In the genomic region with DNA sequence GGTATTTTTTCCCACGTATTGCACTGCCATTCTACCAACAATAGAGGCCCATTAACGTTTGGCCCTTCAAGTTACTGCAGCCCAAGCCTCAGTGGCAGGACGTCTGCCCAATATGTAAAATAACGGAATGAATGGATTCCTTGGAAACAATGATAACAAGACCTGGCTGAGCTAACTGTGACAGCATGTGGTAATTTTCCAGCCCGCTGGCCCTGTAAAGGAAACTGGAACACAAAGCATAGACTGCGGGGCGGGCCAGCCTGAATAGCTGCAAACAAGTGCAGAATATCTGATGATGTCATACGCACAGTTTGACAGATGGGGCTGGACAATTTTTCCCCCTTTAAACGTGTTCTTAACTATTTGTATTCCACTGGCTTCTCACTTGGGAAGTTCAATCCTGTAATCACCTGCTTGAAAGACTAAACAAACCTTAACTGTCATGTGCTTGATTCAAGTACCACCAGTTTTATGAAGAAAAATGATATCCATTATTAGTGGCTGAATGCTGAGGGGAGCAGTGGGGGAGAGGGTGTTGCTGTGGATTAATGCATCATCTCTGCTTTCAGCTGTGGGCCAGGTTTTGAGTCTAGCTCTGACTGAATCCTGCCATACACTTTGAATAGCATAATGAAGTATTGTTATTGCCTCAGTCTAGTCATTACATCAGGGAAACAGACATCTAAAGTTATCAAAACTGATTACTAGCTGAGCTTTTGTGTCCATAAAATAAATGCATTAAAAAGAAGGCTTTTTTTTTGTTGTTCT, we compare ENCODE assay signal across 12 cellular contexts.
DNase-seq lines count a peak whose midpoint lies in the region; ATAC-seq lines count a peak whose summit lies in the region.
"Had no signal": no experiment of that assay in that cellular context is flagged by ENCODE, and none has a peak within 500 bp of the region (broad histone marks: within the 10 kb centered on the region; RNA-seq: fewer than 3 reads in every experiment).

No MANE protein-coding gene starts in this region.

- H3K9ac ChIP-seq in Karpas-422 (ENCODE audit: low read length): no peak overlapping the region

- no peak overlapping the region for H3K27ac ChIP-seq in Karpas-422 (ENCODE audit: low read length)

- no peaks in the 10 kb centered on the region for H4K20me1 ChIP-seq in Karpas-422 (ENCODE audit: insufficient read depth, low read depth, low read length)

- no peak overlapping the region for H3K4me3 Mint-ChIP-seq in stimulated activated naive CD8-positive, alpha-beta T cell treated with anti-CD3 and anti-CD28 coated beads, Interleukin-15, amount 100 ng/mL, for 72 hours
- H3K4me3 Mint-ChIP-seq: activated CD8-positive, alpha-beta T cell treated with anti-CD3 and anti-CD28 coated beads for 36 hours had no signal

- no peaks in the 10 kb centered on the region for H3K9me2 ChIP-seq in Karpas-422 (replicated peaks; ENCODE audit: insufficient read depth, low read length)

- no peaks in the 10 kb centered on the region for H3K4me1 Mint-ChIP-seq in stimulated activated naive CD8-positive, alpha-beta T cell treated with anti-CD3 and anti-CD28 coated beads, Interleukin-15, amount 100 ng/mL, for 72 hours

- no peak overlapping the region for H2AFZ ChIP-seq in Karpas-422 (ENCODE audit: low read length)

- H3K79me2 ChIP-seq in Karpas-422 (ENCODE audit: low read length): no peaks in the 10 kb centered on the region

- H3K4me1 ChIP-seq in Karpas-422 (ENCODE audit: low read length): no peaks in the 10 kb centered on the region

- DNase-seq in C1 segment of cervical spinal cord (lab: John Stamatoyannopoulos, UW) (peak in 12 of 14 donors; percentile 12 to 94 (median 68)), NCI-H2081 (lab: John Stamatoyannopoulos, UW) (peak; percentile 84 to 91), cerebellar nuclear complex (lab: John Stamatoyannopoulos, UW) (peak; percentile 68 to 90), inferior parietal cortex (ENCODE audit: extremely low spot score) (peak; percentile 87), Karpas-422 (no peak)
- no peak for DNase-seq in stimulated activated naive CD8-positive, alpha-beta T cell treated with anti-CD3 and anti-CD28 coated beads, Interleukin-15, amount 100 ng/mL, for 72 hours
- DNase-seq: activated CD8-positive, alpha-beta T cell treated with anti-CD3 and anti-CD28 coated beads for 36 hours; IMR-90; NK-92 treated with Interleukin-12 subunit alpha and Interleukin-12 subunit beta, amount 100 ng/mL, for 24 hours; SW 1271 had no signal

- no peaks in the 10 kb centered on the region for H3K36me3 ChIP-seq in Karpas-422 (ENCODE audit: insufficient read depth, low read length)

- peaks cover 4% of the 10 kb centered on the region; the same call in 1 of the 2 replicates for H3K27me3 ChIP-seq in Karpas-422 (ENCODE audit: low read length)

- no peak overlapping the region for H3K4me3 ChIP-seq in Karpas-422 (ENCODE audit: low read length)

- ATAC-seq in GM18511 (IDR thresholded peaks at IDR 0.05; ENCODE audit: unreplicated experiment): no peak
- ATAC-seq in stimulated activated naive CD8-positive, alpha-beta T cell treated with anti-CD3 and anti-CD28 coated beads, Interleukin-15, amount 100 ng/mL, for 72 hours: no peak
- ATAC-seq in HG02798 (IDR thresholded peaks at IDR 0.05; ENCODE audit: poor library complexity, unreplicated experiment): no peak
- ATAC-seq: activated CD8-positive, alpha-beta T cell treated with anti-CD3 and anti-CD28 coated beads for 36 hours had no signal

- H3K27me3 Mint-ChIP-seq in stimulated activated naive CD8-positive, alpha-beta T cell treated with anti-CD3 and anti-CD28 coated beads, Interleukin-15, amount 100 ng/mL, for 72 hours: no peaks in the 10 kb centered on the region
- H3K27me3 Mint-ChIP-seq: activated CD8-positive, alpha-beta T cell treated with anti-CD3 and anti-CD28 coated beads for 36 hours had no signal

- no peak overlapping the region for H3K4me2 ChIP-seq in Karpas-422 (ENCODE audit: low read depth, low read length, poor library complexity, severe bottlenecking)

- no peak overlapping the region for H3K27ac Mint-ChIP-seq in stimulated activated naive CD8-positive, alpha-beta T cell treated with anti-CD3 and anti-CD28 coated beads, Interleukin-15, amount 100 ng/mL, for 72 hours
- H3K27ac Mint-ChIP-seq: activated CD8-positive, alpha-beta T cell treated with anti-CD3 and anti-CD28 coated beads for 36 hours had no signal

- no peaks in the 10 kb centered on the region for H3K9me3 ChIP-seq in Karpas-422 (ENCODE audit: low read length)

- H3K9me3 Mint-ChIP-seq in stimulated activated naive CD8-positive, alpha-beta T cell treated with anti-CD3 and anti-CD28 coated beads, Interleukin-15, amount 100 ng/mL, for 72 hours: peaks cover 0 to 4% of the 10 kb centered on the region in 2 donors
- H3K9me3 Mint-ChIP-seq: activated CD8-positive, alpha-beta T cell treated with anti-CD3 and anti-CD28 coated beads for 36 hours had no signal

Comparison
In these comparisons a context has a peak if more than half of its experiments do, and no peak if none do; other contexts are left out.
1. DNase-seq: peak in C1 segment of cervical spinal cord (12 of 14), NCI-H2081 (2 of 2), cerebellar nuclear complex (2 of 2) and inferior parietal cortex (single experiment); none in stimulated activated naive CD8-positive, alpha-beta T cell treated with anti-CD3 and anti-CD28 coated beads, Interleukin-15, amount 100 ng/mL, for 72 hours (0 of 2) and Karpas-422 (single experiment).